Comparison of ENCODE assay signal across 7 cellular contexts in genomic region chr12:68863886-68864454, GRCh38. TPM values are rescaled to one million over a fixed set of nuclear protein-coding genes. Genes with fewer than 3 reads are reported as not detected.
DNase-seq lines count a peak whose midpoint lies in the region; ATAC-seq and TF ChIP-seq lines count a peak whose summit lies in the region.
"Not testable (repeated sequence)": the region's sequence is repeated elsewhere in the genome, so short reads cannot be mapped to it uniquely, and the experiment has no call there.

No MANE protein-coding gene starts in this region.

- peak; percentile 52 for ATAC-seq in HG02623 (IDR thresholded peaks at IDR 0.05; ENCODE audit: unreplicated experiment)
- ATAC-seq in natural killer cell = not testable (repeated sequence)

- H3K27ac Mint-ChIP-seq in activated naive CD4-positive, alpha-beta T cell treated with anti-CD3 and anti-CD28 coated beads, Interleukin-2, amount 50 U/mL, for 24 hours = peak overlapping the region; percentile 19
- not testable (repeated sequence) for H3K27ac Mint-ChIP-seq in natural killer cell

- not testable (repeated sequence) for H3K4me3 ChIP-seq in NB4 (ENCODE audit: low read depth, low read length); OCI-LY1 (ENCODE audit: low read depth, low read length, poor library complexity, severe bottlenecking); fibroblast of the aortic adventitia (ENCODE audit: low read depth, low read length)

- H3K27me3 Mint-ChIP-seq in activated naive CD4-positive, alpha-beta T cell treated with anti-CD3 and anti-CD28 coated beads, Interleukin-2, amount 50 U/mL, for 24 hours; natural killer cell (ENCODE audit: low read depth in 2 of 2): not testable (repeated sequence)

- H3K4me1 Mint-ChIP-seq in activated naive CD4-positive, alpha-beta T cell treated with anti-CD3 and anti-CD28 coated beads, Interleukin-2, amount 50 U/mL, for 24 hours; natural killer cell: not testable (repeated sequence)

- H3K36me3 Mint-ChIP-seq in activated naive CD4-positive, alpha-beta T cell treated with anti-CD3 and anti-CD28 coated beads, Interleukin-2, amount 50 U/mL, for 24 hours; natural killer cell: not testable (repeated sequence)

- not testable (repeated sequence) for H3K4me1 ChIP-seq in OCI-LY1 (ENCODE audit: insufficient read depth, low read length, severe bottlenecking)

- peak; percentile 42 for TF ChIP-seq CTCF in GM10248 (IDR thresholded peaks at IDR 0.05; ENCODE audit: control extremely low read depth, extremely low read depth, low read depth, missing control alignments)
- TF ChIP-seq CTCF in NB4 (IDR thresholded peaks at IDR 0.05; ENCODE audit: low read depth, low read length) = peak; percentile 55
- TF ChIP-seq CTCF in OCI-LY1 (IDR thresholded peaks at IDR 0.05; ENCODE audit: low read length) = peak; percentile 67
- peak; percentile 60 for TF ChIP-seq CTCF in fibroblast of the aortic adventitia (IDR thresholded peaks at IDR 0.05; ENCODE audit: insufficient read depth, low read length)
- TF ChIP-seq CTCF in natural killer cell (IDR thresholded peaks at IDR 0.05) = peak; percentile 31

- H4K20me1 ChIP-seq in OCI-LY1 (ENCODE audit: insufficient read depth, low read length) = not testable (repeated sequence)

- H3K4me3 Mint-ChIP-seq in activated naive CD4-positive, alpha-beta T cell treated with anti-CD3 and anti-CD28 coated beads, Interleukin-2, amount 50 U/mL, for 24 hours = peak overlapping the region; percentile 11
- H3K4me3 Mint-ChIP-seq in natural killer cell = not testable (repeated sequence)

- POLR2A ChIA-PET in GM10248 (lab: Yijun Ruan, JAX) = not testable (repeated sequence)

- H3K79me2 ChIP-seq in OCI-LY1 (ENCODE audit: insufficient read depth, low read length) = not testable (repeated sequence)

- H3K9ac ChIP-seq in OCI-LY1 (ENCODE audit: low read length) = not testable (repeated sequence)

- CTCF ChIA-PET in GM10248 (lab: Yijun Ruan, JAX) = not testable (repeated sequence)

- H3K27ac ChIP-seq in OCI-LY1 (ENCODE audit: low read depth, low read length, poor library complexity, severe bottlenecking) = not testable (repeated sequence)

- not testable (repeated sequence) for TF ChIP-seq POLR2A in NB4 (IDR thresholded peaks at IDR 0.05; ENCODE audit: extremely low read depth, insufficient read length)

- not testable (repeated sequence) for H3K9me2 ChIP-seq in OCI-LY1 (ENCODE audit: low read depth, low read length)

- not testable (repeated sequence) for H3K27me3 ChIP-seq in OCI-LY1 (ENCODE audit: insufficient read depth, low read length)

- H3K4me2 ChIP-seq in OCI-LY1 (ENCODE audit: low read length) = 0 out of 2 replicates have a peak overlapping the region, but pooled peaks have one; percentile 5

- H3K9me3 ChIP-seq in OCI-LY1 (ENCODE audit: low read length) = not testable (repeated sequence)

- DNase-seq in GM10248 (ENCODE audit: extremely low spot score) (peak; percentile 29), NB4 (ENCODE audit: low read depth) (peak; percentile 71), fibroblast of the aortic adventitia (ENCODE audit: low read depth) (peak; percentile 72)
- not testable (repeated sequence) for DNase-seq in natural killer cell

- H2AFZ ChIP-seq in OCI-LY1 (ENCODE audit: low read length) = not testable (repeated sequence)

- intact Hi-C loops in natural killer cell (cut with micrococcal nuclease) = not testable (repeated sequence)

- not testable (repeated sequence) for H3K36me3 ChIP-seq in OCI-LY1 (ENCODE audit: insufficient read depth, low read length)

- not testable (repeated sequence) for H3F3A ChIP-seq in OCI-LY1 (ENCODE audit: insufficient read depth, low read length)

- not testable (repeated sequence) for H3K9me3 Mint-ChIP-seq in activated naive CD4-positive, alpha-beta T cell treated with anti-CD3 and anti-CD28 coated beads, Interleukin-2, amount 50 U/mL, for 24 hours; natural killer cell

RNA-seq across cellular contexts. Expression of gene MDM2, which starts 56.0 kb away (rescaled TPM):
- total RNA-seq in fibroblast of the aortic adventitia (ENCODE audit: low replicate concordance) = 241 and 733 TPM in 2 replicates
- 100 to 1,000 TPM; 130 to 143 (median 132) TPM for total RNA-seq in natural killer cell
